27 cellular contexts compared by ENCODE assay signal in the genomic region with DNA sequence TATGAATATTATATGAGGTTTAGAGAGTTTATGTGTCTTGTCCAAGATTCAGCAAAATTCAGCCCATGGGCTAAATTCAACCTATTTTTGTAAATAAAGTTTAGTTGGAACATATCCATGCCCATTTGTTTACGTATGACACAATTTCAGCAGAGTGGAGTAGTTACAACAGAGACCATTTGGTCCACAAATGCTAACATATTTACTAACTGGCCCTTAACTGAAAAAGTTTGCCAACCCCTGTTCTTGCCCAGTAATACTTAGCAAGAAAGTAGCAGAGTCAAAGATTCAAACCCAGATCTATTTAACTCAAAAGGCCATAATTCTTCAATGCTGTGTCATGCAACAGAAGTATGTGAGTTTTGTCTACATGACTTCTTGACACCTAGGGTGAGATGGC.
"Had no signal": no experiment of that assay in that cellular context is flagged by ENCODE, and none has a peak within 500 bp of the region (broad histone marks: within the 10 kb centered on the region; RNA-seq: fewer than 3 reads in every experiment).

No MANE protein-coding gene starts in this region.

- H3K27ac ChIP-seq: stomach, suprapubic skin, testis, thoracic aorta, thyroid gland, tibial artery, tibial nerve, transverse colon, upper lobe of left lung, upper lobe of right lung, uterus, vagina had no signal

- H3K9me3 ChIP-seq: stomach, suprapubic skin, testis, thoracic aorta, thyroid gland, tibial artery, tibial nerve, transverse colon, upper lobe of left lung, upper lobe of right lung, uterus, vagina had no signal

- H3K4me1 ChIP-seq: stomach, suprapubic skin, testis, thyroid gland, tibial artery, tibial nerve, transverse colon, upper lobe of left lung, upper lobe of right lung, uterus, vagina had no signal

- FAIRE-seq: urothelium cell line had no signal

- ATAC-seq: stimulated activated effector memory CD8-positive, alpha-beta T cell treated with anti-CD3 and anti-CD28 coated beads, Interleukin-12 subunit alpha, Interleukin-12 subunit beta, amount 100 ng/mL, for 72 hours; stimulated activated memory B cell treated with anti-CD40 and anti-IgM and Interleukin-4, amounts not matched to agents 10 μg/mL and 1 μg/mL and 100 μg/mL, for 72 hours; stimulated activated naive B cell treated with anti-CD40 and anti-IgM and Interleukin-4, amounts not matched to agents 10 μg/mL and 1 μg/mL and 100 μg/mL, for 72 hours; stimulated activated naive CD8-positive, alpha-beta T cell treated with anti-CD3 and anti-CD28 coated beads, Interleukin-15, amount 100 ng/mL, for 72 hours; stimulated activated naive CD8-positive, alpha-beta T cell treated with anti-CD3 and anti-CD28 coated beads, Interleukin-15, Interleukin-2, amounts not matched to agents 100 U/mL and 50 U/mL, for 24 hours; upper lobe of right lung had no signal

- DNase-seq: stimulated activated CD4-positive, alpha-beta T cell treated with anti-CD3 and anti-CD28 coated beads, Interleukin-2, amount 100 ng/mL, for 48 hours; stimulated activated CD4-positive, alpha-beta T cell treated with anti-CD3 and anti-CD28 coated beads, Interleukin-4, amount 100 ng/mL, for 1 hour; stimulated activated CD4-positive, alpha-beta T cell treated with anti-CD3 and anti-CD28 coated beads, Interleukin-4, amount 100 ng/mL, for 24 hours; stimulated activated CD4-positive, alpha-beta T cell treated with anti-CD3 and anti-CD28 coated beads, Interleukin-4, amount 100 ng/mL, for 4 hours; stimulated activated CD8-positive, alpha-beta memory T cell treated with anti-CD3 and anti-CD28 coated beads, Interleukin-4, amount 100 ng/mL, for 48 hours; stimulated activated naive B cell treated with anti-CD40 and anti-IgM and Interleukin-4, amounts not matched to agents 10 μg/mL and 1 μg/mL and 100 μg/mL, for 72 hours; stimulated activated naive CD4-positive, alpha-beta T cell; stimulated activated naive CD4-positive, alpha-beta T cell treated with Interleukin-2 at 50 U/mL for 16 hours; stimulated activated naive CD8-positive, alpha-beta T cell treated with anti-CD3 and anti-CD28 coated beads, Interleukin-15, amount 100 ng/mL, for 72 hours; stimulated activated naive CD8-positive, alpha-beta T cell treated with anti-CD3 and anti-CD28 coated beads, Interleukin-15, Interleukin-2, amounts not matched to agents 100 U/mL and 50 U/mL, for 24 hours; stomach; substantia nigra; testis; thyroid gland; tibial artery; transverse colon; trophoblast cell; upper lobe of left lung; upper lobe of right lung; uterus had no signal

- H3K4me3 ChIP-seq: stomach, suprapubic skin, testis, thoracic aorta, thyroid gland, tibial artery, tibial nerve, transverse colon, upper lobe of left lung, upper lobe of right lung, uterus, vagina had no signal

- H3K36me3 ChIP-seq: stomach, suprapubic skin, thoracic aorta, thyroid gland, tibial artery, tibial nerve, transverse colon, upper lobe of left lung, upper lobe of right lung, uterus, vagina had no signal

- H3K27me3 ChIP-seq: stomach, suprapubic skin, testis, thyroid gland, tibial artery, tibial nerve, transverse colon, upper lobe of left lung, upper lobe of right lung, uterus, vagina had no signal
